28 cellular contexts compared by ENCODE assay signal in the genomic region with DNA sequence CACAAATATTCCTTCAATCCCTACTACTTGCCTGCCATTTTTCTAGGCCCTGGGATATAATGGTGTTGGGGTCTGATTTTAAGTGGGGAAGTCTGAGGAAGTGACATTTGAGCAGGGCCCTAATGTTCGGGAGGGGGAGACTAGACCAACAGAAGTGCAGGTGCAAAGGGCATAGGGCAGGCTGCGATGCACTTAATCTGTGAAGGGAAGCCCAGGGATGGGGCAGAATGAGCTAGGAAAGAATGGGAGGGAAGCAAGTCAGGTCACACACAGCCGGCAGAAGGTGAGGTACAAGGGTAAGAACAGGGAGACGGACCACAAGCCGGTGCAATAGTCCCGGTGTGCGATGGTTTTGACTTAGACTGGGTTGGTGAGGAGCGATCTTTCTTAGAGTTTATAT.
"Had no signal": no experiment of that assay in that cellular context is flagged by ENCODE, and none has a peak within 500 bp of the region (broad histone marks: within the 10 kb centered on the region; RNA-seq: fewer than 3 reads in every experiment).

No MANE protein-coding gene starts in this region.

- H3K36me3 ChIP-seq: adrenal gland, colonic mucosa, gastrocnemius medialis had no signal

- H3K27me3 ChIP-seq: adrenal gland, body of pancreas, colonic mucosa, dorsolateral prefrontal cortex, gastrocnemius medialis had no signal

- H3K4me1 ChIP-seq: colonic mucosa had no signal

- H3K27ac ChIP-seq: adrenal gland, body of pancreas, colonic mucosa, dorsolateral prefrontal cortex, gastrocnemius medialis had no signal

- H3K4me3 ChIP-seq: adrenal gland, body of pancreas, colonic mucosa, dorsolateral prefrontal cortex, gastrocnemius medialis had no signal

- H3K9me3 ChIP-seq: adrenal gland, body of pancreas, colonic mucosa, gastrocnemius medialis had no signal

- DNase-seq: activated CD4-positive, alpha-beta memory T cell treated with anti-CD3 and anti-CD28 coated beads for 36 hours; activated CD4-positive, alpha-beta T cell treated with anti-CD3 and anti-CD28 coated beads for 36 hours; activated CD4-positive, alpha-beta T cell treated with anti-CD3 and anti-CD28 coated beads, Interleukin-2, amount 10 ng/mL, durations not matched to agents 24 days and 14 days; activated CD4-positive, CD25-positive, alpha-beta regulatory T cell; activated CD4-positive, CD25-positive, alpha-beta regulatory T cell treated with anti-CD3 and anti-CD28 coated beads, Interleukin-2, amount 50 U/mL, for 72 hours; activated CD8-positive, alpha-beta memory T cell treated with anti-CD3 and anti-CD28 coated beads, Interleukin-2, amount 10 ng/mL, durations not matched to agents 7 days and 5 days; activated CD8-positive, alpha-beta memory T cell treated with anti-CD3 and anti-CD28 coated beads, Interleukin-2, amount 50 U/mL, for 4 hours; activated CD8-positive, alpha-beta T cell treated with anti-CD3 and anti-CD28 coated beads, Interleukin-2, amount 10 ng/mL, durations not matched to agents 7 days and 5 days; activated effector memory CD4-positive, alpha-beta T cell treated with anti-CD3 and anti-CD28 coated beads, Interleukin-2, amount 50 U/mL, for 16 hours; activated naive CD4-positive, alpha-beta T cell treated with anti-CD3 and anti-CD28 coated beads for 36 hours; activated naive CD8-positive, alpha-beta T cell treated with anti-CD3 and anti-CD28 coated beads for 36 hours; activated naive CD8-positive, alpha-beta T cell treated with anti-CD3 and anti-CD28 coated beads, Interleukin-2, amount 50 U/mL, for 24 hours; activated T-cell treated with anti-CD3 and anti-CD28 coated beads, Interleukin-2, amount 50 U/mL, for 1 hour; activated T-cell treated with anti-CD3 and anti-CD28 coated beads, Interleukin-2, amount 50 U/mL, for 48 hours; adrenal gland; amygdala; aorta; body of pancreas; central memory CD4-positive, alpha-beta T cell; cerebellar nuclear complex; colonic mucosa; dorsolateral prefrontal cortex; effector memory CD4-positive, alpha-beta T cell; endodermal cell; foreskin fibroblast; gastrocnemius medialis; glutamatergic neuron; T-helper 2 cell had no signal
